In the genomic region with DNA sequence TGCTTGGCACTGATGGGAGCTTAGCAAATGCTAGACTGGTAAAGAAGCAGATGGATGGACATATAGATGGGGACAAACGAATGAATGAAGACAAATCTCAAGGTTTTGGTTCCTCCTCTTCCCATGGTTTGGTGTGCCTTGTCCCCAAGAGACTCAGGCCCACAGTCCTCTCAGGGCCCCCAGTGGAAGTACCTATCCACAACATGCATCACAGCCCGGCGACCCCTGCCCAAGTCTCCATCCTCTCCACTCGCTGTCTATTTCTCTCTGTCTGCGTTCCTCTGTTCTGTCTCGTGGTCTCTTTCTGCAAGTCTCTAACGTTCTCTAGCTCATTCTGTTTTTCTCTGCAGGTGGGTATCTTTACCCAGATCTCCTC, we compare ENCODE assay signal across 25 cellular contexts.
"Had no signal": no experiment of that assay in that cellular context is flagged by ENCODE, and none has a peak within 500 bp of the region (broad histone marks: within the 10 kb centered on the region; RNA-seq: fewer than 3 reads in every experiment).

No MANE protein-coding gene starts in this region.

- H3K4me1 ChIP-seq: Peyer's patch had no signal

- DNase-seq: activated CD4-positive, alpha-beta T cell treated with anti-CD3 and anti-CD28 coated beads for 4 hours; activated CD4-positive, alpha-beta T cell treated with anti-CD3 and anti-CD28 coated beads, Interleukin-2, amount 50 U/mL, for 4 hours; activated CD8-positive, alpha-beta memory T cell treated with anti-CD3 and anti-CD28 coated beads, Interleukin-2, amount 50 U/mL, for 48 hours; activated CD8-positive, alpha-beta T cell treated with anti-CD3 and anti-CD28 coated beads, Interleukin-2, amount 10 ng/mL, durations not matched to agents 7 days and 5 days; activated T-cell treated with anti-CD3 and anti-CD28 coated beads, Interleukin-2, amount 50 U/mL, for 1 hour; KG1; NCI-H1048; NCI-H1417; NCI-H1930; NCI-H2107; NCI-H2171 treated with DMSO at 0.1 percent for 48 hours; NCI-H226; NCI-H510A treated with DMSO at 0.1 percent for 48 hours; NCI-H69; NK-92 treated with Interleukin-12 subunit alpha and Interleukin-12 subunit beta, amount 100 ng/mL, for 24 hours; OCI-M1; SHP77 treated with DMSO at 0.1 percent for 48 hours had no signal

- H3K9me3 Mint-ChIP-seq: activated naive CD4-positive, alpha-beta T cell treated with anti-CD3 and anti-CD28 coated beads, Interleukin-2, amount 50 U/mL, for 24 hours; brain; IgD-negative memory B cell; T-helper 1 cell treated with Interleukin-12 subunit alpha and Interleukin-12 subunit beta and Interleukin-4 antibody, amounts not matched to agents 30 μg/mL and 1 μg/mL, for 36 hours had no signal

- H3K4me1 Mint-ChIP-seq: activated naive CD4-positive, alpha-beta T cell treated with anti-CD3 and anti-CD28 coated beads, Interleukin-2, amount 50 U/mL, for 24 hours; IgD-negative memory B cell had no signal

- FAIRE-seq: astrocyte had no signal

- ATAC-seq: activated CD4-positive, CD25-positive, alpha-beta regulatory T cell treated with anti-CD3 and anti-CD28 coated beads, Interleukin-2, amount 50 U/mL, for 24 hours; activated CD8-positive, alpha-beta T cell treated with anti-CD3 and anti-CD28 coated beads, Interleukin-2, amount 10 ng/mL, durations not matched to agents 7 days and 5 days had no signal

- H3K4me3 ChIP-seq: Peyer's patch had no signal

- H3K9me3 ChIP-seq: Peyer's patch had no signal

- H3K36me3 Mint-ChIP-seq: activated naive CD4-positive, alpha-beta T cell treated with anti-CD3 and anti-CD28 coated beads, Interleukin-2, amount 50 U/mL, for 24 hours; brain; IgD-negative memory B cell had no signal

- H3K27ac Mint-ChIP-seq: activated CD8-positive, alpha-beta T cell treated with anti-CD3 and anti-CD28 coated beads, Interleukin-2, amount 10 ng/mL, durations not matched to agents 7 days and 5 days; activated naive CD4-positive, alpha-beta T cell treated with anti-CD3 and anti-CD28 coated beads, Interleukin-2, amount 50 U/mL, for 24 hours; IgD-negative memory B cell; T-helper 1 cell treated with Interleukin-12 subunit alpha and Interleukin-12 subunit beta and Interleukin-4 antibody, amounts not matched to agents 30 μg/mL and 1 μg/mL, for 36 hours had no signal

- H3K4me3 Mint-ChIP-seq: activated CD8-positive, alpha-beta T cell treated with anti-CD3 and anti-CD28 coated beads, Interleukin-2, amount 10 ng/mL, durations not matched to agents 7 days and 5 days; activated naive CD4-positive, alpha-beta T cell treated with anti-CD3 and anti-CD28 coated beads, Interleukin-2, amount 50 U/mL, for 24 hours; brain; IgD-negative memory B cell; T-helper 1 cell treated with Interleukin-12 subunit alpha and Interleukin-12 subunit beta and Interleukin-4 antibody, amounts not matched to agents 30 μg/mL and 1 μg/mL, for 36 hours had no signal

- H3K27me3 ChIP-seq: Peyer's patch had no signal

- H3K36me3 ChIP-seq: Peyer's patch had no signal

- H3K27ac ChIP-seq: Peyer's patch, RWPE1 had no signal
